Comparison of ENCODE assay signal across 9 cellular contexts in the genomic region with DNA sequence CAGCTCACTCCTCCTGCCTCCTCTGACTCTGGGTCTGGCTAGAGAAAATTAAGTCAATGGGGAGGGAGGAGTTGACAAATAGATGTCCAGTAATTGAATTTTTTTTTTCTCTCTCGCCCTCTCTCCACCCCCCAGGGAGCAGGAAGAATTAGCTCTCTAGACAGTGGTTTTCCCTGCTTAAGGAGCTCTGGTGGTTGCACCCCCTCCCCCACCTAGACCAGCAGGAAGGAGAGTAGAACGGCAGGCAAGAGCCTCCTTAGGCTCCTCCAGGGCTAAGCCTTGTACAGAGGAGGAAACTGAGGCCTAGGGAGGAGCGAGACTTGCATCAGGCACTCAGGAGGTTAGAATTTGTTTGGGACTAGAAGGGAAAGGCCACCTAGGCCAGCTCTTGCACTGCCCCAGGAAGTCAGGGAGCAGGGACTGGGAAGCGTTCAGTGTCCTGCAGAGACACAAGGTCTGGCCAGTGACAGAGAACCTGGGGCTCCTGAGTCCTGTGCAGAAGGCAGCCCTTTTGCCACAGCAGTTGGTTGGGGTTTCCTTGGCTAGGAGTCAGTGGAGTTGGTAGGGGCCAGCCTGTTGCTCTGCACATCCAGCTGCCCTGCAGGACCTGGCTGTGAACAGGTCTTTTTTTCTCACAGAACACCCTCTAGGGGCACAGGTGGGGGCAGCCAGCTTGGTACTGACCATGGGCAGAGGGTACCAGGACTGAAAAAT. TPM values are rescaled to one million over a fixed set of nuclear protein-coding genes. Genes with fewer than 3 reads are reported as not detected.
DNase-seq lines count a peak whose midpoint lies in the region; ATAC-seq, FAIRE-seq and TF ChIP-seq lines count a peak whose summit lies in the region.
"Had no signal": no experiment of that assay in that cellular context is flagged by ENCODE, and none has a peak within 500 bp of the region (broad histone marks: within the 10 kb centered on the region; RNA-seq: fewer than 3 reads in every experiment).

No MANE protein-coding gene starts in this region.

- FAIRE-seq in astrocyte (lab: Jason Lieb, UNC), result no peak

- H3K36me3 ChIP-seq in HEK293 (ENCODE audit: control insufficient read depth in 2 of 2, insufficient read depth in 1 of 2, low read length in 2 of 2) (no peaks in the 10 kb centered on the region), astrocyte (ENCODE audit: insufficient read depth, low read length) (no peaks in the 10 kb centered on the region), mesodermal cell (ENCODE audit: control insufficient read depth, insufficient read depth, low read length) (no peaks in the 10 kb centered on the region)

- H3K27me3 ChIP-seq in astrocyte (ENCODE audit: insufficient read depth, low read length), result peaks cover 6% of the 10 kb centered on the region

- H3K27ac ChIP-seq in HEK293 (ENCODE audit: extremely low read depth, low read depth, low read length), result no peak overlapping the region
- H3K27ac ChIP-seq in astrocyte (ENCODE audit: low read depth, low read length), result no peak overlapping the region
- no peak overlapping the region for H3K27ac ChIP-seq in mesodermal cell (ENCODE audit: low read depth, low read length, severe bottlenecking)

- peaks cover 7% of the 10 kb centered on the region for H3K9me3 Mint-ChIP-seq in astrocyte (ENCODE audit: unreplicated experiment)

- peaks cover 7% of the 10 kb centered on the region for H3K27me3 Mint-ChIP-seq in astrocyte (ENCODE audit: low read depth, unreplicated experiment)

- CTCF ChIA-PET in AG04449 (lab: Yijun Ruan, JAX) (interaction anchor here (1.0 to 3.2 kb wide), 8 partner anchors 9 to 391 kb away, joined by 3 to 34 read pairs (median 5); no protein-coding TSS in a partner anchor), HEK293 (lab: Yijun Ruan, JAX) (interaction anchor here (0.7 to 1.6 kb wide), 4 partner anchors 9 to 424 kb away, joined by 3 to 7 read pairs (median 3); no protein-coding TSS in a partner anchor)

- H3K4me3 ChIP-seq in AG04449 (ENCODE audit: low read depth, low read length) (peak overlapping the region; percentile 42; the same call in 1 of the 2 replicates), HEK293 (ENCODE audit: low read depth, low read length) (no peak overlapping the region), astrocyte (ENCODE audit: insufficient read depth, low read depth, low read length) (peak overlapping the region; percentile 47), mesodermal cell (ENCODE audit: extremely low read depth, insufficient read depth, low read length, poor library complexity, severe bottlenecking) (peak overlapping the region; percentile 31)

- peak overlapping the region; percentile 71 for H2AFZ ChIP-seq in astrocyte (ENCODE audit: low read depth, low read length)

- no peaks in the 10 kb centered on the region for H3K36me3 Mint-ChIP-seq in astrocyte (ENCODE audit: low read depth, unreplicated experiment)

- peak overlapping the region; percentile 53 for H3K9ac ChIP-seq in astrocyte (ENCODE audit: low read length)

- peaks cover 30% of the 10 kb centered on the region for H3K4me1 Mint-ChIP-seq in astrocyte (ENCODE audit: low read depth, unreplicated experiment)

- H3K4me3 Mint-ChIP-seq in astrocyte (ENCODE audit: unreplicated experiment), result peak overlapping the region; percentile 71

- 46 to 90% methylated on average over 2 to 3 of the region's 4 CpGs for whole genome bisulfite sequencing in mesodermal cell (ENCODE audit: insufficient coverage in 2 of 2), 2 experiments

- no peaks in the 10 kb centered on the region for H3K79me2 ChIP-seq in astrocyte (ENCODE audit: insufficient read depth, low read length)

- TF ChIP-seq CTCF in AG04449 (IDR thresholded peaks at IDR 0.05; ENCODE audit: insufficient read depth, low read length, missing control alignments) (no peak), HEK293 (tag by site-specific recombination; IDR thresholded peaks at IDR 0.05) (no peak), astrocyte (IDR thresholded peaks at IDR 0.05; ENCODE audit: insufficient read depth, low read depth, low read length) (no peak)

- H4K20me1 ChIP-seq in astrocyte (ENCODE audit: insufficient read depth, low read length), result no peaks in the 10 kb centered on the region

- DNase-seq in AG04449 (ENCODE audit: low read depth, low spot score) (no peak), astrocyte (ENCODE audit: low read depth) (no peak), GDM1 (lab: John Stamatoyannopoulos, UW) (no peak), UCSD-AML1 (lab: John Stamatoyannopoulos, UW; ENCODE audit: unreplicated experiment) (no peak)
- DNase-seq: GF-D8 had no signal

- ATAC-seq in GM21381 (IDR thresholded peaks at IDR 0.05; ENCODE audit: unreplicated experiment) (no peak), HG03039 (IDR thresholded peaks at IDR 0.05; ENCODE audit: unreplicated experiment) (no peak)

- no peaks in the 10 kb centered on the region for H3K9me3 ChIP-seq in HEK293 (ENCODE audit: control insufficient read depth, insufficient read depth, low read depth, low read length)
- H3K9me3 ChIP-seq in astrocyte (ENCODE audit: insufficient read depth, low read depth, low read length), result no peaks in the 10 kb centered on the region
- H3K9me3 ChIP-seq in mesodermal cell (ENCODE audit: control insufficient read depth, low read length), result no peaks in the 10 kb centered on the region

- POLR2A ChIA-PET in AG04449 (lab: Yijun Ruan, JAX) (interaction anchor here (1.0 kb wide), 1 partner anchor 9 kb away, joined by 4 read pairs; no protein-coding TSS in a partner anchor), HEK293 (lab: Yijun Ruan, JAX) (no interaction called here)

- peak overlapping the region; percentile 85 for H3K4me2 ChIP-seq in astrocyte (ENCODE audit: low read length)

- peaks cover 3% of the 10 kb centered on the region; the same call in 1 of the 2 replicates for H3K4me1 ChIP-seq in HEK293 (ENCODE audit: control insufficient read depth, insufficient read depth, low read length)
- peaks cover 8% of the 10 kb centered on the region for H3K4me1 ChIP-seq in astrocyte (ENCODE audit: insufficient read depth, low read length)
- peaks cover 21% of the 10 kb centered on the region for H3K4me1 ChIP-seq in mesodermal cell (ENCODE audit: control insufficient read depth, insufficient read depth, low read length, poor library complexity, severe bottlenecking)

- H3K27ac Mint-ChIP-seq in astrocyte (ENCODE audit: unreplicated experiment), result peak overlapping the region; percentile 86

TF ChIP-seq in HEK293, 187 proteins besides CTCF, POLR2A, EP300 and RAD21:
- no peak for TF ChIP-seq PRDM1 (tag by site-specific recombination; IDR thresholded peaks at IDR 0.05)
- TF ChIP-seq SCRT1 (tag by site-specific recombination; IDR thresholded peaks at IDR 0.05; ENCODE audit: borderline replicate concordance), result peak; percentile 78
- peak; percentile 88 for TF ChIP-seq SCRT2 (tag by site-specific recombination; IDR thresholded peaks at IDR 0.05)
- TF ChIP-seq ZNF211 (tag by site-specific recombination; IDR thresholded peaks at IDR 0.05; ENCODE audit: low read depth), result no peak
- TF ChIP-seq ZFP41 (tag by site-specific recombination; IDR thresholded peaks at IDR 0.05; ENCODE audit: borderline replicate concordance), result no peak
- TF ChIP-seq ZIC2 (tag by site-specific recombination; IDR thresholded peaks at IDR 0.05), result no peak
- no peak for TF ChIP-seq ZNF350 (tag by site-specific recombination; IDR thresholded peaks at IDR 0.05)
- no peak for TF ChIP-seq ZNF426 (tag by site-specific recombination; IDR thresholded peaks at IDR 0.05)
- TF ChIP-seq ZNF558 (tag by site-specific recombination; IDR thresholded peaks at IDR 0.05), result no peak
- no peak for TF ChIP-seq ZNF302 (tag by site-specific recombination; IDR thresholded peaks at IDR 0.05; ENCODE audit: low read depth)
- TF ChIP-seq GFI1B (tag by site-specific recombination; IDR thresholded peaks at IDR 0.05), result no peak
- TF ChIP-seq YY2 (tag by site-specific recombination; IDR thresholded peaks at IDR 0.05), result no peak
- TF ChIP-seq ZNF473 (tag by site-specific recombination; IDR thresholded peaks at IDR 0.05), result no peak
- TF ChIP-seq, protein P1, sequence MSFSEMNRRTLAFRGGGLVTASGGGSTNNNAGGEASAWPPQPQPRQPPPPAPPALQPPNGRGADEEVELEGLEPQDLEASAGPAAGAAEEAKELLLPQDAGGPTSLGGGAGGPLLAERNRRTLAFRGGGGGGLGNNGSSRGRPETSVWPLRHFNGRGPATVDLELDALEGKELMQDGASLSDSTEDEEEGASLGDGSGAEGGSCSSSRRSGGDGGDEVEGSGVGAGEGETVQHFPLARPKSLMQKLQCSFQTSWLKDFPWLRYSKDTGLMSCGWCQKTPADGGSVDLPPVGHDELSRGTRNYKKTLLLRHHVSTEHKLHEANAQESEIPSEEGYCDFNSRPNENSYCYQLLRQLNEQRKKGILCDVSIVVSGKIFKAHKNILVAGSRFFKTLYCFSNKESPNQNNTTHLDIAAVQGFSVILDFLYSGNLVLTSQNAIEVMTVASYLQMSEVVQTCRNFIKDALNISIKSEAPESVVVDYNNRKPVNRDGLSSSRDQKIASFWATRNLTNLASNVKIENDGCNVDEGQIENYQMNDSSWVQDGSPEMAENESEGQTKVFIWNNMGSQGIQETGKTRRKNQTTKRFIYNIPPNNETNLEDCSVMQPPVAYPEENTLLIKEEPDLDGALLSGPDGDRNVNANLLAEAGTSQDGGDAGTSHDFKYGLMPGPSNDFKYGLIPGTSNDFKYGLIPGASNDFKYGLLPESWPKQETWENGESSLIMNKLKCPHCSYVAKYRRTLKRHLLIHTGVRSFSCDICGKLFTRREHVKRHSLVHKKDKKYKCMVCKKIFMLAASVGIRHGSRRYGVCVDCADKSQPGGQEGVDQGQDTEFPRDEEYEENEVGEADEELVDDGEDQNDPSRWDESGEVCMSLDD (tag by site-specific recombination; IDR thresholded peaks at IDR 0.05), result no peak
- TF ChIP-seq, protein P2, sequence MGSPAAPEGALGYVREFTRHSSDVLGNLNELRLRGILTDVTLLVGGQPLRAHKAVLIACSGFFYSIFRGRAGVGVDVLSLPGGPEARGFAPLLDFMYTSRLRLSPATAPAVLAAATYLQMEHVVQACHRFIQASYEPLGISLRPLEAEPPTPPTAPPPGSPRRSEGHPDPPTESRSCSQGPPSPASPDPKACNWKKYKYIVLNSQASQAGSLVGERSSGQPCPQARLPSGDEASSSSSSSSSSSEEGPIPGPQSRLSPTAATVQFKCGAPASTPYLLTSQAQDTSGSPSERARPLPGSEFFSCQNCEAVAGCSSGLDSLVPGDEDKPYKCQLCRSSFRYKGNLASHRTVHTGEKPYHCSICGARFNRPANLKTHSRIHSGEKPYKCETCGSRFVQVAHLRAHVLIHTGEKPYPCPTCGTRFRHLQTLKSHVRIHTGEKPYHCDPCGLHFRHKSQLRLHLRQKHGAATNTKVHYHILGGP (tag by site-specific recombination; IDR thresholded peaks at IDR 0.05), result no peak
- TF ChIP-seq ZNF341 (tag by site-specific recombination; IDR thresholded peaks at IDR 0.05; ENCODE audit: low read depth), result 0 out of 2 replicates have a peak, but pooled peaks have one; percentile 22
- peak; percentile 74 for TF ChIP-seq GLIS1 (tag by site-specific recombination; IDR thresholded peaks at IDR 0.05)
- TF ChIP-seq TCF7L2 (IDR thresholded peaks at IDR 0.05; ENCODE audit: borderline replicate concordance, low read depth, low read length), result no peak
TF ChIP-seq in HEK293: peak in this region for 4.

RNA-seq across cellular contexts. Expression of a gene that starts 49.5 kb away (rescaled TPM):
- 1.5 and 2.7 TPM in 2 replicates for total RNA-seq in astrocyte
- 4.8 TPM for polyA plus RNA-seq in mesodermal cell (2013, experiment 1 of 2)
- 3.3 TPM for polyA plus RNA-seq in mesodermal cell (2013, experiment 2 of 2)
